ENCODE assay signal across 20 cellular contexts in the genomic region with DNA sequence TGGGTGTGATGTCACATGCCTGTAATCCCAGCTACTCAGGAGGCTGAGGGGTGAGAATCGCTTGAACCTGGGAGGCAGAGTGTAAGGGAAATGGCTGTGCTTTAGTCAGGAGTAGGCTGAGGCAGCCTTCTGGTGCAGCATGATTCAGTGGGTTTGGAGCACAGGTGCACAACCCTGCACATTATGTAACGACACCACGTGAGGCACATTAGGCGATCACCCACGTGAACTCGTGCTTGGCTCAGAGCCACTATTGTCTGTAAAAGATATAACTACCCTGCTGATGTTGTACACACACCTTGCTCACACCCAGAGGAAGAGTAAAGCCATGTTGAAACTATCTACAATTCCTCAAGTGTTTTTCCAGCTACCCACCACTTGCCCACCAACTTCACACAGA. TPM values are rescaled to one million over a fixed set of nuclear protein-coding genes. Genes with fewer than 3 reads are reported as not detected.
DNase-seq lines count a peak whose midpoint lies in the region; ATAC-seq and TF ChIP-seq lines count a peak whose summit lies in the region.
"Had no signal": no experiment of that assay in that cellular context is flagged by ENCODE, and none has a peak within 500 bp of the region (broad histone marks: within the 10 kb centered on the region; RNA-seq: fewer than 3 reads in every experiment).

No MANE protein-coding gene starts in this region.

- no peak overlapping the region for H3K4me3 ChIP-seq in Jurkat, Clone E6-1 (ENCODE audit: low read length)
- peak overlapping the region; percentile 44 for H3K4me3 ChIP-seq in trophoblast cell (ENCODE audit: low read depth, low read length)

- peak; percentile 17 for ATAC-seq in foreskin keratinocyte
- no peak for ATAC-seq in GM18861 (IDR thresholded peaks at IDR 0.05; ENCODE audit: unreplicated experiment)
- ATAC-seq: HCT116 had no signal

- no peak overlapping the region for H4K12ac ChIP-seq in trophoblast cell (ENCODE audit: low read depth, low read length)

- no peak overlapping the region for H2BK12ac ChIP-seq in trophoblast cell (ENCODE audit: low read length)

- H3K9me3 ChIP-seq in trophoblast cell (ENCODE audit: insufficient read depth, low read depth, low read length) = peaks cover 6% of the 10 kb centered on the region
- H3K9me3 ChIP-seq: Caco-2 had no signal

- no peak overlapping the region for H3K18ac ChIP-seq in trophoblast cell (ENCODE audit: low read length)

- no peak overlapping the region for H3K14ac ChIP-seq in trophoblast cell (ENCODE audit: low read length)

- H3K36me3 ChIP-seq in trophoblast cell (ENCODE audit: control insufficient read depth in 1 of 2, insufficient read depth in 2 of 2, low read length in 2 of 2) = no peaks in the 10 kb centered on the region

- no peak overlapping the region for H3K27ac ChIP-seq in foreskin keratinocyte
- H3K27ac ChIP-seq in trophoblast cell (ENCODE audit: low read depth, low read length) = no peak overlapping the region
- H3K27ac ChIP-seq: C4-2B, HL-60 had no signal

- H2AFZ ChIP-seq in trophoblast cell (ENCODE audit: insufficient read depth, low read length, poor library complexity) = no peak overlapping the region

- no peak overlapping the region for H4K91ac ChIP-seq in trophoblast cell (ENCODE audit: low read depth, low read length)

- H3K23ac ChIP-seq in trophoblast cell (ENCODE audit: low read length) = no peak overlapping the region

- no CpG with 5 or more reads among the region's 6 CpGs for WGBS in trophoblast cell (ENCODE audit: extremely low coverage, insufficient coverage, insufficient read length)

- H2BK120ac ChIP-seq in trophoblast cell (ENCODE audit: insufficient read depth, low read length, poor library complexity) = no peak overlapping the region

- DNase-seq in Jurkat, Clone E6-1 (ENCODE audit: low read depth, low spot score) = peak; percentile 27
- DNase-seq in NCI-H69 (lab: John Stamatoyannopoulos, UW) (peak; percentile 10), foreskin keratinocyte (no peak), trophoblast cell (no peak), NCI-H146 (lab: John Stamatoyannopoulos, UW) (no peak), superior temporal gyrus (ENCODE audit: extremely low spot score) (no peak), anterior cingulate cortex (lab: John Stamatoyannopoulos, UW) (no peak)
- DNase-seq: AML-193; Caco-2; CD4-positive, alpha-beta T cell; DMS153; DMS79; GDM1; GOT3; H7; HFFc6 had no signal

- H3K79me1 ChIP-seq in trophoblast cell (ENCODE audit: low read length) = no peaks in the 10 kb centered on the region

- H3K9ac ChIP-seq in trophoblast cell (ENCODE audit: low read length) = no peak overlapping the region

- H3K4me2 ChIP-seq in trophoblast cell (ENCODE audit: low read length) = no peak overlapping the region

- no peak overlapping the region for H4K8ac ChIP-seq in trophoblast cell (ENCODE audit: low read depth, low read length)

- H3K4me1 ChIP-seq in foreskin keratinocyte = no peaks in the 10 kb centered on the region
- no peaks in the 10 kb centered on the region for H3K4me1 ChIP-seq in trophoblast cell (ENCODE audit: control insufficient read depth in 1 of 2, insufficient read depth in 2 of 2, low read length in 2 of 2)
- H3K4me1 ChIP-seq: Caco-2 had no signal

- no peak overlapping the region for H2BK5ac ChIP-seq in trophoblast cell (ENCODE audit: low read depth, low read length, poor library complexity)

- H2AK5ac ChIP-seq in trophoblast cell (ENCODE audit: low read length) = no peak overlapping the region

- H3K27me3 ChIP-seq in foreskin keratinocyte = no peaks in the 10 kb centered on the region
- H3K27me3 ChIP-seq in trophoblast cell (ENCODE audit: insufficient read depth, low read length) = no peaks in the 10 kb centered on the region

- H3K4ac ChIP-seq in trophoblast cell (ENCODE audit: low read depth, low read length) = no peak overlapping the region

- no peaks in the 10 kb centered on the region for H3K79me2 ChIP-seq in trophoblast cell (ENCODE audit: control insufficient read depth, insufficient read depth, low read length, poor library complexity)

- no peak for TF ChIP-seq CTCF in foreskin keratinocyte (conservative IDR thresholded peaks at IDR 0.05)

RNA-seq across cellular contexts. Expression of a gene that starts 54.8 kb away (rescaled TPM):
- 91.5 TPM for polyA plus RNA-seq in Jurkat, Clone E6-1 (2012; ENCODE audit: insufficient read depth, insufficient read length)
- 89.8 and 98.0 TPM in 2 replicates for total RNA-seq in foreskin keratinocyte
- polyA plus RNA-seq in foreskin keratinocyte = 56.3 and 65.0 TPM in 2 replicates
- 62.1 and 64.6 TPM in 2 replicates for polyA plus RNA-seq in trophoblast cell (2013)

Comparison
In these comparisons a context has a peak if more than half of its experiments do, and no peak if none do; other contexts are left out.
1. DNase-seq: peak in Jurkat, Clone E6-1 (single experiment) and NCI-H69 (single experiment); none in foreskin keratinocyte (0 of 2), trophoblast cell (0 of 2), NCI-H146 (single experiment), superior temporal gyrus (single experiment) and anterior cingulate cortex (0 of 58).